Comparison of ENCODE assay signal across 8 cellular contexts in the genomic region with DNA sequence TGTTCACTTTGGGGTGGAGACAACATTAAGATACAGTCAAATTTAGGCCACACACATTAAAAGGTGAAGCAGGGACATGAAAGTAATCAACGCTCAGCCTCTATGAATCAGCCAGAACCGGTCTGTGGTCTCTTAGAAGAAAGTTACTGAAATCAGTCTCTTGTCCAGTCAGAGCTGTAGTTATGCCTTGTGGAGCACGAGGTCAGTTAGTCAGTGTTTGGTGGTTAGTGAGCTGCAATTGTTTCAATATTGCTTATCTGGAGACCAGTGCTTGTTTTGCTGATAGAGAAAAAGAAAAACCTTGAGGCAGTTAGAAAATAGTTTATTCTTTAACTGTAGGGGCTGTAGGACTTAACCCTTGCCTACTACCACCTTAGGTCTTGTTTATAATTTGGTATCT.
DNase-seq lines count a peak whose midpoint lies in the region; ATAC-seq lines count a peak whose summit lies in the region.

No MANE protein-coding gene starts in this region.

- H3K27ac ChIP-seq in CD4-positive, alpha-beta memory T cell (ENCODE audit: low read depth, low read length) = no peak overlapping the region

- H3K9me3 Mint-ChIP-seq in CD4-positive, alpha-beta memory T cell = peaks cover under 1 to 10% (median 4%) of the 10 kb centered on the region in 8 donors

- intact Hi-C loops in CD4-positive, alpha-beta memory T cell (cut with micrococcal nuclease) = no loop called here

- no peak overlapping the region for H3K4me3 ChIP-seq in CD4-positive, alpha-beta memory T cell (ENCODE audit: low read length in 2 of 2)

- H3K27me3 Mint-ChIP-seq in CD4-positive, alpha-beta memory T cell = peaks cover 10 to 27% of the 10 kb centered on the region in 2 donors

- H3K27ac Mint-ChIP-seq in CD4-positive, alpha-beta memory T cell = no peak overlapping the region

- no peaks in the 10 kb centered on the region for H3K36me3 ChIP-seq in CD4-positive, alpha-beta memory T cell (ENCODE audit: insufficient read depth, low read length)

- H3K27me3 ChIP-seq in CD4-positive, alpha-beta memory T cell (ENCODE audit: insufficient read depth, low read length) = no peaks in the 10 kb centered on the region

- peak overlapping the region in 1 of 8 donors; percentile 9 for H3K4me3 Mint-ChIP-seq in CD4-positive, alpha-beta memory T cell

- H3K9me3 ChIP-seq in CD4-positive, alpha-beta memory T cell (ENCODE audit: control insufficient read depth in 1 of 2, low read length in 2 of 2) = no peaks in the 10 kb centered on the region

- peak; percentile 100 for ATAC-seq in GM18508 (IDR thresholded peaks at IDR 0.05; ENCODE audit: insufficient read depth, unreplicated experiment)
- peak; percentile 88 for ATAC-seq in GM21825 (IDR thresholded peaks at IDR 0.05; ENCODE audit: unreplicated experiment)

- H3K4me1 Mint-ChIP-seq in CD4-positive, alpha-beta memory T cell = no peaks in the 10 kb centered on the region

- POLR2A ChIA-PET in CD4-positive, alpha-beta memory T cell (lab: Charles Lee; ENCODE audit: partially characterized antibody) = no interaction called here

- peaks cover 0 to 1% of the 10 kb centered on the region in 2 donors for H3K36me3 Mint-ChIP-seq in CD4-positive, alpha-beta memory T cell

- CTCF ChIA-PET in CD4-positive, alpha-beta memory T cell (lab: Charles Lee; ENCODE audit: partially characterized antibody) = no interaction called here

- DNase-seq in MV-4-11 (lab: John Stamatoyannopoulos, UW) (peak; percentile 55), left kidney (ENCODE audit: low read depth, low spot score) (peak; percentile 29), SKM-1 (lab: John Stamatoyannopoulos, UW; ENCODE audit: unreplicated experiment) (no peak), NCI-H526 (lab: John Stamatoyannopoulos, UW) (no peak), NCI-H146 (lab: John Stamatoyannopoulos, UW) (no peak)
- DNase-seq in CD4-positive, alpha-beta memory T cell = no peak

- H3K4me1 ChIP-seq in CD4-positive, alpha-beta memory T cell (ENCODE audit: insufficient read depth, low read length) = peaks cover 7% of the 10 kb centered on the region

Comparison
In these comparisons a context has a peak if more than half of its experiments do, and no peak if none do; other contexts are left out.
1. DNase-seq: peak in MV-4-11 (single experiment) and left kidney (single experiment); none in SKM-1 (single experiment), NCI-H526 (0 of 2), NCI-H146 (single experiment) and CD4-positive, alpha-beta memory T cell (0 of 5).